In genomic region chr11:133230446-133230845, GRCh38 we compare ENCODE assay signal across 1 cellular context.
TF ChIP-seq lines count a peak whose summit lies in the region.

No MANE protein-coding gene starts in this region.

TF ChIP-seq in H1, 55 proteins besides CTCF, POLR2A, EP300 and RAD21 (continued from another document):
- TF ChIP-seq ATF2 (IDR thresholded peaks at IDR 0.05; ENCODE audit: low read length) (no peak), KDM1A (IDR thresholded peaks at IDR 0.05; ENCODE audit: borderline replicate concordance, low read length) (no peak), CREB1 (IDR thresholded peaks at IDR 0.05) (no peak), ASH2L (IDR thresholded peaks at IDR 0.05; ENCODE audit: low read length) (no peak), CHD7 (IDR thresholded peaks at IDR 0.05; ENCODE audit: insufficient replicate concordance, low read length) (no peak), TAF1 (IDR thresholded peaks at IDR 0.05; ENCODE audit: low read depth, low read length) (no peak), POU5F1 (IDR thresholded peaks at IDR 0.05; ENCODE audit: low read depth, low read length) (no peak), SIN3A (conservative IDR thresholded peaks at IDR 0.05 in 1 of 2, IDR thresholded peaks at IDR 0.05 in 1 of 2; ENCODE audit: low read depth in 1 of 2, low read length in 2 of 2) (no peak), ATF3 (IDR thresholded peaks at IDR 0.05; ENCODE audit: insufficient read depth, low read depth, low read length) (no peak), TBP (IDR thresholded peaks at IDR 0.05; ENCODE audit: low read depth, low read length) (no peak)
